In genomic region chr12:72030272-72030671, GRCh38 we compare ENCODE assay signal across 23 cellular contexts.
"Had no signal": no experiment of that assay in that cellular context is flagged by ENCODE, and none has a peak within 500 bp of the region (broad histone marks: within the 10 kb centered on the region; RNA-seq: fewer than 3 reads in every experiment).

No MANE protein-coding gene starts in this region.

- ATAC-seq: activated CD4-positive, CD25-positive, alpha-beta regulatory T cell treated with anti-CD3 and anti-CD28 coated beads, Interleukin-2, amount 50 U/mL, for 24 hours; gastroesophageal sphincter; sciatic nerve; stimulated activated effector memory CD8-positive, alpha-beta T cell treated with anti-CD3 and anti-CD28 coated beads, Interleukin-12 subunit alpha, Interleukin-12 subunit beta, amount 100 ng/mL, for 72 hours had no signal

- DNase-seq: activated CD4-positive, alpha-beta T cell treated with anti-CD3 and anti-CD28 coated beads for 48 hours; activated CD4-positive, alpha-beta T cell treated with anti-CD3 and anti-CD28 coated beads, Interleukin-2, amount 50 U/mL, for 48 hours; activated CD8-positive, alpha-beta memory T cell treated with anti-CD3 and anti-CD28 coated beads for 24 hours; activated effector memory CD4-positive, alpha-beta T cell treated with anti-CD3 and anti-CD28 coated beads, Interleukin-2, amount 50 U/mL, for 16 hours; activated naive CD4-positive, alpha-beta T cell treated with anti-CD3 and anti-CD28 coated beads for 36 hours; activated naive CD8-positive, alpha-beta T cell treated with anti-CD3 and anti-CD28 coated beads for 36 hours; adrenal gland; brain microvascular endothelial cell; dorsolateral prefrontal cortex; effector memory CD4-positive, alpha-beta T cell; erythroblast; hippocampal formation; immature natural killer cell; naive B cell; nephron progenitor cell; ovary; stimulated activated CD4-positive, alpha-beta T cell treated with anti-CD3 and anti-CD28 coated beads, Interleukin-4, amount 100 ng/mL, for 24 hours; T1000; WERI-Rb-1 had no signal
